Comparison of ENCODE assay signal across 9 cellular contexts in the genomic region with DNA sequence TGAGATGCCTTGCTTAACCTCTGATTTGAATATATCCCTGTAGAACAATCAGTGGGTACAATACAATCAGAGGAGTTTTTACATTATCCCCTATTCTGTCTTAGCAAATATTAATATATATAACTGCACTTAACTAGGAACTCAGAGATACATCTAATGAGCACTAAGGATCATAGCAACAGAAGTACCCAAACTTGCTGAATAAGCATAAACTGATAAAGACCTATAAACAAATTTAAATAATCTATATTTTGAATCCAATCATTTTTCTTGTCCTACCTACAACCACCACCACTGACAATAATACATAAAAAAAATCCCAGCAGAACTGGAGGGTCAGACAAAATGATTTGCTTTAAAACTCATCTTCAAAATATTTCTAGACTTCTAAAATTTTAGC.
"Had no signal": no experiment of that assay in that cellular context is flagged by ENCODE, and none has a peak within 500 bp of the region (broad histone marks: within the 10 kb centered on the region; RNA-seq: fewer than 3 reads in every experiment).

No MANE protein-coding gene starts in this region.

- H3K4me3 Mint-ChIP-seq: GM23338, HFFc6, IgD-negative memory B cell had no signal

- H3K9me3 ChIP-seq: HAP-1 had no signal

- ATAC-seq: GM23338, HCT116 had no signal

- H3K4me1 ChIP-seq: HAP-1 had no signal

- H3K27me3 Mint-ChIP-seq: IgD-negative memory B cell had no signal

- H3K4me1 Mint-ChIP-seq: IgD-negative memory B cell had no signal

- DNase-seq: H7, HFFc6, Karpas-422 had no signal

- H3K4me3 ChIP-seq: GM23338, HAP-1 had no signal

- H3K36me3 Mint-ChIP-seq: IgD-negative memory B cell had no signal

- H3K27ac ChIP-seq: HL-60, KMS-11 had no signal

- H3K36me3 ChIP-seq: HAP-1 had no signal

- H3K27ac Mint-ChIP-seq: GM23338, HFFc6, IgD-negative memory B cell had no signal

- H3K9me3 Mint-ChIP-seq: GM23338, HFFc6 had no signal

- H3K4me2 ChIP-seq: GM23338, KMS-11 had no signal

- H3K9ac ChIP-seq: KMS-11 had no signal
